ENCODE assay signal across 12 cellular contexts in the genomic region with DNA sequence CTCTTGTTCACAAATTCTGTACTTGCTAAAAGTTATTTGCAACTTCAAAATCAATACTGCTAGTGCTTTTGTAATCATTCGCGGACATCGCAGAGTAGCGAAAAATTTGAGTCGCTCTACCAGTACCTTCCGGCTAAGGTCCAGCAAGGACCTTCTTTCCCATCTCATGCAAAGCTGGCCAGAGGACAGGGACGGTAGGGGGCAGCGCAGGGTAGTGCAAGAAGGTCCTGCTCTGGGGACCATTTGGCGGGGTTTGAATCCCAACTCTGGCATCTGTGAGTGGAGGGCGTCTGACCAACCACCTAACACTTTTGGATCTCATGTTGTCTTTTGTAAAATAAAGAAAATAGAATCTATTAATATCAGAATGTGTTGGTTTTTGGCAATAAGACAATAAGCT.
DNase-seq lines count a peak whose midpoint lies in the region; ATAC-seq, FAIRE-seq and TF ChIP-seq lines count a peak whose summit lies in the region.
"Had no signal": no experiment of that assay in that cellular context is flagged by ENCODE, and none has a peak within 500 bp of the region (broad histone marks: within the 10 kb centered on the region; RNA-seq: fewer than 3 reads in every experiment).

No MANE protein-coding gene starts in this region.

- no peak for DNase-seq in HepG2 (ENCODE audit: low spot score)
- no peak for DNase-seq in right lobe of liver
- peak; percentile 13 for DNase-seq in OCI-M1 (lab: John Stamatoyannopoulos, UW)
- peak in 2 of 3 donors; percentile 71 for DNase-seq in right cardiac atrium
- no peak for DNase-seq in GM19239 (ENCODE audit: insufficient read length, low spot score)
- no peak for DNase-seq in germinal center (ENCODE audit: low spot score)
- no peak for DNase-seq in ascending aorta (ENCODE audit: low spot score in 2 of 2)
- DNase-seq: NCI-H226 had no signal

- peak; percentile 54 for TF ChIP-seq CTCF in HepG2 (CRISPR knock-in tag; IDR thresholded peaks at IDR 0.05)
- no peak for TF ChIP-seq CTCF in right lobe of liver (IDR thresholded peaks at IDR 0.05)
- TF ChIP-seq CTCF in ascending aorta (IDR thresholded peaks at IDR 0.05) = no peak

- H3K4me1 ChIP-seq in HepG2 (ENCODE audit: insufficient read depth, low read length) (no peaks in the 10 kb centered on the region), right lobe of liver (no peaks in the 10 kb centered on the region), right cardiac atrium (ENCODE audit: control insufficient read depth, insufficient read depth, low read length) (no peaks in the 10 kb centered on the region), ascending aorta (no peaks in the 10 kb centered on the region)

- no peak for TF ChIP-seq RAD21 in HepG2 (CRISPR knock-in tag; IDR thresholded peaks at IDR 0.05)

- H3K4me3 ChIP-seq in HepG2 (replicated peaks in 1 of 3; ENCODE audit: insufficient read depth in 1 of 3, low read depth in 2 of 3, low read length in 3 of 3) = no peak overlapping the region
- no peak overlapping the region for H3K4me3 ChIP-seq in right lobe of liver
- no peak overlapping the region for H3K4me3 ChIP-seq in right cardiac atrium (ENCODE audit: low read length)
- H3K4me3 ChIP-seq in ascending aorta = no peak overlapping the region
- H3K4me3 ChIP-seq: lung had no signal

- no peaks in the 10 kb centered on the region for H3K27me3 ChIP-seq in HepG2 (ENCODE audit: control insufficient read depth in 1 of 2, insufficient read depth in 2 of 2, low read length in 2 of 2)
- H3K27me3 ChIP-seq in right lobe of liver = no peaks in the 10 kb centered on the region
- H3K27me3 ChIP-seq in right cardiac atrium (ENCODE audit: control insufficient read depth, insufficient read depth) = no peaks in the 10 kb centered on the region
- no peaks in the 10 kb centered on the region for H3K27me3 ChIP-seq in ascending aorta

- no peak overlapping the region for H3K4me2 ChIP-seq in HepG2 (ENCODE audit: low read depth, low read length)
- H3K4me2 ChIP-seq: KMS-11 had no signal

- in situ Hi-C loops in HepG2 (cut with HindIII; ENCODE audit: extremely low pct_ligation_motif_present, low pct_unique_long_range_greater_than_20kb) = no loop called here

- no TSS peak for BruUV-seq in HepG2 (replicated peaks; lab: Mats Ljungman, UMichigan)

- peak; percentile 75 for ATAC-seq in HepG2
- no peak for ATAC-seq in right lobe of liver
- no peak for ATAC-seq in right cardiac atrium
- ATAC-seq in HG02970 (IDR thresholded peaks at IDR 0.05; ENCODE audit: low FRiP score, unreplicated experiment) = no peak

- H4K20me1 ChIP-seq in HepG2 (ENCODE audit: insufficient read depth, low read length) = no peaks in the 10 kb centered on the region

- POLR2A ChIA-PET in HepG2 (lab: Yijun Ruan, JAX) = no interaction called here

- intact Hi-C loops in HepG2 (cut with micrococcal nuclease; ENCODE audit: unreplicated experiment) (no loop called here), right lobe of liver (cut with DNase I) (no loop called here), right cardiac atrium (cut with DNase I) (loop anchor here in 1 of 4 donors (5.0 kb wide), 1 partner anchor 283 kb away; no protein-coding TSS in a partner anchor), ascending aorta (cut with DNase I) (no loop called here)

- CTCF ChIA-PET in HepG2 (lab: Yijun Ruan, JAX; ENCODE audit: low intra/inter-chr PET ratio, low total read pairs) = no interaction called here

- FAIRE-seq in HepG2 (lab: Jason Lieb, UNC) = no peak
- FAIRE-seq in GM19239 (lab: Jason Lieb, UNC) = no peak
- FAIRE-seq: bronchial epithelial cell had no signal

- no peaks in the 10 kb centered on the region for H3K79me2 ChIP-seq in HepG2 (ENCODE audit: insufficient read depth, low read length)

- TF ChIP-seq POLR2A in HepG2 (IDR thresholded peaks at IDR 0.05; ENCODE audit: insufficient read depth in 1 of 2, low read depth in 2 of 2, low read length in 2 of 2) = no peak
- TF ChIP-seq POLR2A in right lobe of liver (IDR thresholded peaks at IDR 0.05) = no peak

- H2AFZ ChIP-seq in HepG2 (ENCODE audit: low read length) = no peak overlapping the region

- H3K9me3 ChIP-seq in HepG2 (ENCODE audit: low read length) = no peaks in the 10 kb centered on the region
- H3K9me3 ChIP-seq in right lobe of liver = no peaks in the 10 kb centered on the region
- no peaks in the 10 kb centered on the region for H3K9me3 ChIP-seq in right cardiac atrium (ENCODE audit: control insufficient read depth, low read length)
- no peaks in the 10 kb centered on the region for H3K9me3 ChIP-seq in ascending aorta

- H3K36me3 ChIP-seq in HepG2 (replicated peaks in 1 of 2; ENCODE audit: control insufficient read depth in 1 of 2, insufficient read depth in 2 of 2, low read length in 2 of 2) (no peaks in the 10 kb centered on the region), right lobe of liver (no peaks in the 10 kb centered on the region), ascending aorta (no peaks in the 10 kb centered on the region)

- no peak overlapping the region for H3K27ac ChIP-seq in HepG2 (ENCODE audit: extremely low read length, insufficient read depth, low read length)
- H3K27ac ChIP-seq in right lobe of liver = no peak overlapping the region
- H3K27ac ChIP-seq in right cardiac atrium (ENCODE audit: low read length) = no peak overlapping the region
- H3K27ac ChIP-seq in ascending aorta = no peak overlapping the region
- H3K27ac ChIP-seq: KMS-11 had no signal

- TF ChIP-seq EP300 in HepG2 (IDR thresholded peaks at IDR 0.05; ENCODE audit: low read depth in 2 of 2, low read length in 2 of 2) (no peak), HepG2 (CRISPR knock-in tag; IDR thresholded peaks at IDR 0.05; ENCODE audit: borderline replicate concordance) (no peak)

- WGBS in HepG2 (ENCODE audit: low lambda C conversion rate) = 61% methylated on average over 9 of the region's 10 CpGs
- 46% methylated on average over 10 of the region's 10 CpGs for WGBS in right lobe of liver (ENCODE audit: insufficient coverage, low coverage, low lambda C conversion rate, missing lambda C conversion rate)
- 62% methylated on average over 10 of the region's 10 CpGs for WGBS in right cardiac atrium

- H3K9ac ChIP-seq in HepG2 (ENCODE audit: insufficient read depth, low read depth, low read length) = no peak overlapping the region
- H3K9ac ChIP-seq: KMS-11 had no signal

TF ChIP-seq in HepG2, 621 proteins besides CTCF, POLR2A, EP300 and RAD21:
- TF ChIP-seq STAG1 (CRISPR knock-in tag; IDR thresholded peaks at IDR 0.05) (peak; percentile 55), ZNF746 (CRISPR knock-in tag; IDR thresholded peaks at IDR 0.05) (no peak), DRAP1 (CRISPR knock-in tag; IDR thresholded peaks at IDR 0.05) (no peak), ZNF782 (CRISPR knock-in tag; IDR thresholded peaks at IDR 0.05; ENCODE audit: borderline replicate concordance) (no peak)
- TF ChIP-seq, protein P1, sequence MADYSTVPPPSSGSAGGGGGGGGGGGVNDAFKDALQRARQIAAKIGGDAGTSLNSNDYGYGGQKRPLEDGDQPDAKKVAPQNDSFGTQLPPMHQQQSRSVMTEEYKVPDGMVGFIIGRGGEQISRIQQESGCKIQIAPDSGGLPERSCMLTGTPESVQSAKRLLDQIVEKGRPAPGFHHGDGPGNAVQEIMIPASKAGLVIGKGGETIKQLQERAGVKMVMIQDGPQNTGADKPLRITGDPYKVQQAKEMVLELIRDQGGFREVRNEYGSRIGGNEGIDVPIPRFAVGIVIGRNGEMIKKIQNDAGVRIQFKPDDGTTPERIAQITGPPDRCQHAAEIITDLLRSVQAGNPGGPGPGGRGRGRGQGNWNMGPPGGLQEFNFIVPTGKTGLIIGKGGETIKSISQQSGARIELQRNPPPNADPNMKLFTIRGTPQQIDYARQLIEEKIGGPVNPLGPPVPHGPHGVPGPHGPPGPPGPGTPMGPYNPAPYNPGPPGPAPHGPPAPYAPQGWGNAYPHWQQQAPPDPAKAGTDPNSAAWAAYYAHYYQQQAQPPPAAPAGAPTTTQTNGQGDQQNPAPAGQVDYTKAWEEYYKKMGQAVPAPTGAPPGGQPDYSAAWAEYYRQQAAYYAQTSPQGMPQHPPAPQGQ (CRISPR knock-in tag; IDR thresholded peaks at IDR 0.05; ENCODE audit: borderline replicate concordance) = no peak

Comparison
In these comparisons a context has a peak if more than half of its experiments do, and no peak if none do; other contexts are left out.
1. DNase-seq: peak in OCI-M1 (single experiment) and right cardiac atrium (2 of 3); none in HepG2 (single experiment), right lobe of liver (0 of 3), GM19239 (single experiment), germinal center (single experiment) and ascending aorta (0 of 2).